Comparison of ENCODE assay signal across 23 cellular contexts in genomic region chr12:120432772-120433525, GRCh38.
"Had no signal": no experiment of that assay in that cellular context is flagged by ENCODE, and none has a peak within 500 bp of the region (broad histone marks: within the 10 kb centered on the region; RNA-seq: fewer than 3 reads in every experiment).

No MANE protein-coding gene starts in this region.

- H3K27me3 Mint-ChIP-seq: type B pancreatic cell had no signal

- H3K36me3 Mint-ChIP-seq: memory B cell; natural killer cell treated with Interleukin-12 subunit alpha and Interleukin-12 subunit beta and Interleukin-15 and Interleukin-18, amount 100 ng/mL, for 72 hours; neural progenitor cell; type B pancreatic cell had no signal

- H3K4me3 ChIP-seq: coronary artery, lung, neural progenitor cell, prostate gland, right atrium auricular region, sigmoid colon, testis, tibial artery had no signal

- H3K27ac Mint-ChIP-seq: effector memory CD8-positive, alpha-beta T cell; memory B cell; neural progenitor cell; stimulated activated effector memory CD8-positive, alpha-beta T cell treated with anti-CD3 and anti-CD28 coated beads, Interleukin-12 subunit alpha, Interleukin-12 subunit beta, amount 100 ng/mL, for 72 hours; type B pancreatic cell had no signal

- H3K4me2 ChIP-seq: neural progenitor cell had no signal

- FAIRE-seq: endometrium, frontal cortex, kidney had no signal

- H3K27me3 ChIP-seq: neural progenitor cell, right atrium auricular region, testis had no signal

- H3K4me1 ChIP-seq: prostate gland, right atrium auricular region, testis had no signal

- H3K9me3 ChIP-seq: prostate gland, right atrium auricular region, sigmoid colon, testis, tibial artery had no signal

- H3K27ac ChIP-seq: coronary artery, neural progenitor cell, prostate gland, right atrium auricular region, sigmoid colon, testis, tibial artery had no signal

- H3K4me3 Mint-ChIP-seq: effector memory CD8-positive, alpha-beta T cell; memory B cell; natural killer cell treated with Interleukin-12 subunit alpha and Interleukin-12 subunit beta and Interleukin-15 and Interleukin-18, amount 100 ng/mL, for 72 hours; neural progenitor cell; stimulated activated effector memory CD8-positive, alpha-beta T cell treated with anti-CD3 and anti-CD28 coated beads, Interleukin-12 subunit alpha, Interleukin-12 subunit beta, amount 100 ng/mL, for 72 hours; type B pancreatic cell had no signal

- H2AFZ ChIP-seq: neural progenitor cell had no signal

- DNase-seq: dermis blood vessel endothelial cell; effector memory CD8-positive, alpha-beta T cell; erythroblast; kidney; sigmoid colon; stimulated activated CD4-positive, alpha-beta T cell treated with anti-CD3 and anti-CD28 coated beads, Interleukin-2, amount 100 ng/mL, for 24 hours; stimulated activated CD4-positive, alpha-beta T cell treated with anti-CD3 and anti-CD28 coated beads, Interleukin-4, amount 100 ng/mL, for 24 hours; stimulated activated naive CD8-positive, alpha-beta T cell treated with anti-CD3 and anti-CD28 coated beads, Interleukin-15, Interleukin-2, amounts not matched to agents 100 U/mL and 50 U/mL, for 24 hours; substantia nigra; testis; tibial artery had no signal

- H3K9me3 Mint-ChIP-seq: effector memory CD8-positive, alpha-beta T cell; memory B cell; natural killer cell treated with Interleukin-12 subunit alpha and Interleukin-12 subunit beta and Interleukin-15 and Interleukin-18, amount 100 ng/mL, for 72 hours; neural progenitor cell; stimulated activated effector memory CD8-positive, alpha-beta T cell treated with anti-CD3 and anti-CD28 coated beads, Interleukin-12 subunit alpha, Interleukin-12 subunit beta, amount 100 ng/mL, for 72 hours; type B pancreatic cell had no signal

- ATAC-seq: effector memory CD8-positive, alpha-beta T cell; left lobe of liver; natural killer cell treated with Interleukin-12 subunit alpha and Interleukin-12 subunit beta and Interleukin-15 and Interleukin-18, amount 100 ng/mL, for 72 hours; stimulated activated effector memory CD8-positive, alpha-beta T cell treated with anti-CD3 and anti-CD28 coated beads, Interleukin-12 subunit alpha, Interleukin-12 subunit beta, amount 100 ng/mL, for 72 hours; stimulated activated naive CD8-positive, alpha-beta T cell treated with anti-CD3 and anti-CD28 coated beads, Interleukin-15, Interleukin-2, amounts not matched to agents 100 U/mL and 50 U/mL, for 24 hours had no signal

- H3K36me3 ChIP-seq: neural progenitor cell, prostate gland, right atrium auricular region, sigmoid colon, tibial artery had no signal

- H3K9ac ChIP-seq: neural progenitor cell had no signal
